17 cellular contexts compared by ENCODE assay signal in the genomic region with DNA sequence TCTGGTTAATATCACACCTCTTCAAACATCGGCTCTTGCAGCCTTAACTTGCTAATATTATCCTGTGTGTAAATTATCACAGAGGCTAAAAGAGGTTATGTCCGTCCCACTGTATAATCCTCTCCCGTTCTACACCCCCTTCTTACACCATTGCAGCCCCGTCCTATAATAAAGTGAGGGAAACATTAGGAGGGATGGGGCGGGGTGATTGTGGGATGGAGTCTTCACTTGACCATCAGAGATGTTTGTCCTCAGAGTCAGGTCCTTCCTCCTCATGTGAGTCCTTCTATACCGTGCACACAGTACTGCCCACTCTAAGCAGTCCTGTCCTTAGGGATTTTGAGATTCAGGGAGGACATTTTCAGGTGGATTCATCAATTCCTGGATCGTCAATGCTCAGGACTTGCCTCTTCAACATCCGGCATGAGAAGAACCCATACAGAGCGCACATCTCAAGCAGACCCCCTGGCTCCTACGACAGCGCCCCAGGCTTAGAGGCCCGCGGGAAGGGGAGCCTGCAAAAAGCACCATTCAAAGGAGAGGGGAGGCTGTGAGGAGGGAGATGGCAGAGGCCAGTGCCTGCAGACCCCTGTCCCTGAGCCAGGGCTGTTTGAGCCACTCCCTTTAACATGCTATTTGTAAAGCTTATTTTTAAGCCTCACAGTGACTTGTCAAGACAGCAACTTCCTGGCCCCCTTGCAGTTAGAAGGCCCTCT. TPM values are rescaled to one million over a fixed set of nuclear protein-coding genes. Genes with fewer than 3 reads are reported as not detected.
A peak's percentile ranks its signal among the peaks of the same experiment; 100 is the strongest.
DNase-seq lines count a peak whose midpoint lies in the region; TF ChIP-seq lines count a peak whose summit lies in the region.
"Had no signal": no experiment of that assay in that cellular context is flagged by ENCODE, and none has a peak within 500 bp of the region (broad histone marks: within the 10 kb centered on the region; RNA-seq: fewer than 3 reads in every experiment).

No MANE protein-coding gene starts in this region.

- DNase-seq in right atrium auricular region (ENCODE audit: low spot score) (peak; percentile 11), left ventricle myocardium inferior (no peak), neural crest cell (ENCODE audit: low read depth, low spot score) (no peak), osteocyte (ENCODE audit: extremely low spot score, unreplicated experiment) (peak; percentile 59), ecto neural progenitor cell (ENCODE audit: low spot score) (no peak), NCI-H446 (lab: John Stamatoyannopoulos, UW) (no peak)
- DNase-seq: Caco-2; CD4-positive, CD25-positive, alpha-beta regulatory T cell; CD8-positive, alpha-beta T cell; DMS153; DND-41; H9 had no signal

- H3K4me3 Mint-ChIP-seq in neural crest cell: no peak overlapping the region
- no peak overlapping the region for H3K4me3 Mint-ChIP-seq in osteocyte (ENCODE audit: unreplicated experiment)
- H3K4me3 Mint-ChIP-seq: B cell; CD4-positive, CD25-positive, alpha-beta regulatory T cell; CD8-positive, alpha-beta T cell; H9 had no signal

- H3K27me3 ChIP-seq in right atrium auricular region: no peaks in the 10 kb centered on the region
- no peaks in the 10 kb centered on the region for H3K27me3 ChIP-seq in left ventricle myocardium inferior (ENCODE audit: low read depth)
- H3K27me3 ChIP-seq: BLaER1 had no signal

- TF ChIP-seq CTCF in right atrium auricular region (IDR thresholded peaks at IDR 0.05): no peak
- no peak for TF ChIP-seq CTCF in left ventricle myocardium inferior (IDR thresholded peaks at IDR 0.05; ENCODE audit: borderline replicate concordance)
- no peak for TF ChIP-seq CTCF in neural crest cell (conservative IDR thresholded peaks at IDR 0.05)
- TF ChIP-seq CTCF in osteocyte (IDR thresholded peaks at IDR 0.05): no peak

- H3K36me3 ChIP-seq in right atrium auricular region: no peaks in the 10 kb centered on the region
- H3K36me3 ChIP-seq in left ventricle myocardium inferior: no peaks in the 10 kb centered on the region
- H3K36me3 ChIP-seq: BLaER1 had no signal

- H3K4me1 Mint-ChIP-seq in neural crest cell (peaks cover 13% of the 10 kb centered on the region), osteocyte (ENCODE audit: unreplicated experiment) (no peaks in the 10 kb centered on the region)
- H3K4me1 Mint-ChIP-seq: B cell; CD4-positive, CD25-positive, alpha-beta regulatory T cell had no signal

- H3K27ac Mint-ChIP-seq in neural crest cell (ENCODE audit: unreplicated experiment): peak overlapping the region; percentile 39
- H3K27ac Mint-ChIP-seq in osteocyte (ENCODE audit: unreplicated experiment): no peak overlapping the region
- H3K27ac Mint-ChIP-seq: B cell; CD4-positive, CD25-positive, alpha-beta regulatory T cell; CD8-positive, alpha-beta T cell had no signal

- H3K4me3 ChIP-seq in right atrium auricular region: no peak overlapping the region
- no peak overlapping the region for H3K4me3 ChIP-seq in left ventricle myocardium inferior
- H3K4me3 ChIP-seq: BLaER1 had no signal

- H3K27ac ChIP-seq in right atrium auricular region (no peak overlapping the region), left ventricle myocardium inferior (replicated peaks) (no peak overlapping the region)
- H3K27ac ChIP-seq: 22Rv1, BLaER1, C4-2B had no signal

- H3K27me3 Mint-ChIP-seq in neural crest cell (ENCODE audit: low read depth): no peaks in the 10 kb centered on the region
- no peaks in the 10 kb centered on the region for H3K27me3 Mint-ChIP-seq in osteocyte (ENCODE audit: unreplicated experiment)
- H3K27me3 Mint-ChIP-seq: CD4-positive, CD25-positive, alpha-beta regulatory T cell had no signal

- H3K9me3 ChIP-seq in right atrium auricular region: peaks cover 0 to 2% of the 10 kb centered on the region in 2 donors
- H3K9me3 ChIP-seq in left ventricle myocardium inferior (replicated peaks): peaks cover 2% of the 10 kb centered on the region
- H3K9me3 ChIP-seq: Caco-2 had no signal

- H3K4me1 ChIP-seq in right atrium auricular region (no peaks in the 10 kb centered on the region), left ventricle myocardium inferior (no peaks in the 10 kb centered on the region)
- H3K4me1 ChIP-seq: BLaER1, Caco-2 had no signal

- no peaks in the 10 kb centered on the region for H3K9me3 Mint-ChIP-seq in neural crest cell
- H3K9me3 Mint-ChIP-seq in osteocyte (ENCODE audit: unreplicated experiment): no peaks in the 10 kb centered on the region
- H3K9me3 Mint-ChIP-seq: CD8-positive, alpha-beta T cell; H9 had no signal

- intact Hi-C loops in left ventricle myocardium inferior (cut with micrococcal nuclease): no loop called here

- no peaks in the 10 kb centered on the region for H3K36me3 Mint-ChIP-seq in neural crest cell (ENCODE audit: low read depth)
- no peaks in the 10 kb centered on the region for H3K36me3 Mint-ChIP-seq in osteocyte (ENCODE audit: unreplicated experiment)
- H3K36me3 Mint-ChIP-seq: CD4-positive, CD25-positive, alpha-beta regulatory T cell; CD8-positive, alpha-beta T cell had no signal

RNA-seq across cellular contexts. Expression of a gene that starts 42.8 kb away (rescaled TPM):
- 1 to 10 TPM; 1.9 to 7.6 TPM for total RNA-seq in right atrium auricular region
- 11.3 TPM for total RNA-seq in left ventricle myocardium inferior
- total RNA-seq in neural crest cell: not detected in 2 replicates
- not detected in 2 replicates for total RNA-seq in osteocyte
- total RNA-seq: B cell; Caco-2; CD4-positive, CD25-positive, alpha-beta regulatory T cell; CD8-positive, alpha-beta T cell; H4; H9 had no signal

Comparison
In these comparisons a context has a peak if more than half of its experiments do, and no peak if none do; other contexts are left out.
1. DNase-seq: peak in right atrium auricular region (single experiment) and osteocyte (single experiment); none in left ventricle myocardium inferior (single experiment), neural crest cell (single experiment), ecto neural progenitor cell (single experiment) and NCI-H446 (0 of 2).